In the genomic region with DNA sequence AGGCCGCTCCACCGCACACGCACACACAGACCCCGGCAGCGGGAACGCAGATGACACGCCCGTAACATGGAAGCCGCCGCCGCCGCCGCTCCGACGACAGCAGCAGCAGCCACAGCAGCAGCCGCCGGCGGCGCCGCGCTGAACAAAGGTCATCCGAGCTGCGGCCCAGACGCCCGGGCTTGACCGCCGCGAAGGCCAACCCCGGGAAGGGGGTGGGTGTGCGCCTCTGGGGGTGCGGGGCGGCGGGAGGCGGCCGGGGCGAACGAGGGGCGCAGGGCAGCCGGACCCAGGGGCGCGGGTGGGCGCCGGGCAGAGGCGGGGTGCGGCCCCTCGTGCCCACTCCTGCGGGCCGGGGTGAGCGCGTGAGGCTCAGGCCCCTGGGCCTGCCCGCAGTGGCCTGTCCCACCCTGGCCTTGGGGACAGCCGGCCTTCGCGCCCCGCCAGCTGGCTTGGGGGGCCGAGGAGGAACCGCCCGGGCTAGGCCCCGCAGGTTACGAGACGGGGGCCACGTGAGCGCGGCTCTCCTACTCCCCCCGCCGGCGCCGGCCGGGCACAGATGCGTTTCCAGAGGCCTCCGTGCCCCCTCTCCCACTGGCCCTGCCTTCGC, we compare ENCODE assay signal across 1 cellular context.
TF ChIP-seq lines count a peak whose summit lies in the region.

No MANE protein-coding gene starts in this region.

TF ChIP-seq in HEK293, 187 proteins besides CTCF, POLR2A, EP300 and RAD21 (continued from another document):
- no peak for TF ChIP-seq ZNF555 (tag by site-specific recombination; conservative IDR thresholded peaks at IDR 0.05)
- TF ChIP-seq ZNF202 (tag by site-specific recombination; IDR thresholded peaks at IDR 0.05; ENCODE audit: borderline replicate concordance), result no peak
- TF ChIP-seq ZFP69B (tag by site-specific recombination; IDR thresholded peaks at IDR 0.05), result no peak
- TF ChIP-seq ZIC2 (tag by site-specific recombination; IDR thresholded peaks at IDR 0.05), result no peak
- no peak for TF ChIP-seq ZNF785 (tag by site-specific recombination; IDR thresholded peaks at IDR 0.05)
TF ChIP-seq in HEK293: peak in this region for 0.
